Comparison of ENCODE assay signal across 8 cellular contexts in genomic region chr12:28872654-28873268, GRCh38.
A peak's percentile ranks its signal among the peaks of the same experiment; 100 is the strongest.
DNase-seq lines count a peak whose midpoint lies in the region; ATAC-seq, FAIRE-seq and TF ChIP-seq lines count a peak whose summit lies in the region.

No MANE protein-coding gene starts in this region.

- no peak overlapping the region for H3K9ac ChIP-seq in astrocyte (ENCODE audit: low read length)

- H3K27ac Mint-ChIP-seq in astrocyte (ENCODE audit: unreplicated experiment) = no peak overlapping the region

- H3K79me2 ChIP-seq in astrocyte (ENCODE audit: insufficient read depth, low read length) = no peaks in the 10 kb centered on the region

- H3K4me1 Mint-ChIP-seq in astrocyte (ENCODE audit: low read depth, unreplicated experiment) = peaks cover 27% of the 10 kb centered on the region

- H3K4me3 ChIP-seq in astrocyte (ENCODE audit: insufficient read depth, low read depth, low read length) = no peak overlapping the region
- no peak overlapping the region for H3K4me3 ChIP-seq in iPS DF 6.9 (ENCODE audit: low read length)

- H2AFZ ChIP-seq in astrocyte (ENCODE audit: low read depth, low read length) = no peak overlapping the region

- peak; percentile 8 for DNase-seq in activated T-cell treated with anti-CD3 and anti-CD28 coated beads for 24 hours (ENCODE audit: low read depth)
- DNase-seq in activated T-cell treated with anti-CD3 and anti-CD28 coated beads for 4 hours = no peak
- DNase-seq in NCI-H446 treated with DMSO at 0.1 percent for 48 hours (lab: John Stamatoyannopoulos, UW) = peak; percentile 28
- DNase-seq in astrocyte (ENCODE audit: low read depth) = peak; percentile 44
- peak; percentile 33 for DNase-seq in iPS DF 6.9 (ENCODE audit: low read depth, low spot score)
- DNase-seq in stimulated activated naive CD8-positive, alpha-beta T cell treated with anti-CD3 and anti-CD28 coated beads, Interleukin-15, Interleukin-2, amounts not matched to agents 100 U/mL and 50 U/mL, for 24 hours = peak; percentile 22
- no peak for DNase-seq in effector CD8-positive, alpha-beta T cell (lab: John Stamatoyannopoulos, UW)

- H4K20me1 ChIP-seq in astrocyte (ENCODE audit: insufficient read depth, low read length) = no peaks in the 10 kb centered on the region

- no peaks in the 10 kb centered on the region for H3K36me3 Mint-ChIP-seq in astrocyte (ENCODE audit: low read depth, unreplicated experiment)

- H3K9me3 ChIP-seq in astrocyte (ENCODE audit: insufficient read depth, low read depth, low read length) = no peaks in the 10 kb centered on the region
- H3K9me3 ChIP-seq in iPS DF 6.9 (ENCODE audit: control insufficient read depth, insufficient read depth, low read length) = no peaks in the 10 kb centered on the region

- no peaks in the 10 kb centered on the region for H3K9me3 Mint-ChIP-seq in astrocyte (ENCODE audit: unreplicated experiment)

- WGBS in iPS DF 6.9 (ENCODE audit: insufficient coverage, insufficient read length) = no CpG with 5 or more reads among the region's 7 CpGs

- peaks cover 3% of the 10 kb centered on the region for H3K27me3 Mint-ChIP-seq in astrocyte (ENCODE audit: low read depth, unreplicated experiment)

- H3K27ac ChIP-seq in astrocyte (ENCODE audit: low read depth, low read length) (no peak overlapping the region), iPS DF 6.9 (ENCODE audit: low read length) (no peak overlapping the region)

- peaks cover 17% of the 10 kb centered on the region for H3K4me1 ChIP-seq in astrocyte (ENCODE audit: insufficient read depth, low read length)
- no peaks in the 10 kb centered on the region for H3K4me1 ChIP-seq in iPS DF 6.9 (ENCODE audit: control insufficient read depth, insufficient read depth, low read length)

- peak; percentile 82 for TF ChIP-seq CTCF in astrocyte (IDR thresholded peaks at IDR 0.05; ENCODE audit: insufficient read depth, low read depth, low read length)

- peak; percentile 73 for ATAC-seq in HG02981 (IDR thresholded peaks at IDR 0.05; ENCODE audit: unreplicated experiment)
- ATAC-seq in stimulated activated naive CD8-positive, alpha-beta T cell treated with anti-CD3 and anti-CD28 coated beads, Interleukin-15, Interleukin-2, amounts not matched to agents 100 U/mL and 50 U/mL, for 24 hours = peak; percentile 23

- FAIRE-seq in astrocyte (lab: Jason Lieb, UNC) = peak; percentile 37

- H3K36me3 ChIP-seq in astrocyte (ENCODE audit: insufficient read depth, low read length) (no peaks in the 10 kb centered on the region), iPS DF 6.9 (ENCODE audit: control insufficient read depth, insufficient read depth, low read length) (no peaks in the 10 kb centered on the region)

- H3K4me2 ChIP-seq in astrocyte (ENCODE audit: low read length) = no peak overlapping the region

- no peak overlapping the region for H3K4me3 Mint-ChIP-seq in astrocyte (ENCODE audit: unreplicated experiment)

- H3K27me3 ChIP-seq in astrocyte (ENCODE audit: insufficient read depth, low read length) (no peaks in the 10 kb centered on the region), iPS DF 6.9 (ENCODE audit: control insufficient read depth, insufficient read depth, low read length) (0 out of 2 replicates have a peak, but pooled peaks cover 2% of the 10 kb centered on the region)

Comparison
In these comparisons a context has a peak if more than half of its experiments do, and no peak if none do; other contexts are left out.
1. DNase-seq: peak in activated T-cell treated with anti-CD3 and anti-CD28 coated beads for 24 hours (single experiment), NCI-H446 treated with DMSO at 0.1 percent for 48 hours (single experiment), astrocyte (single experiment), iPS DF 6.9 (single experiment) and stimulated activated naive CD8-positive, alpha-beta T cell treated with anti-CD3 and anti-CD28 coated beads, Interleukin-15, Interleukin-2, amounts not matched to agents 100 U/mL and 50 U/mL, for 24 hours (single experiment); none in activated T-cell treated with anti-CD3 and anti-CD28 coated beads for 4 hours (single experiment) and effector CD8-positive, alpha-beta T cell (single experiment).